Comparison of ENCODE assay signal across 2 cellular contexts in the genomic region with DNA sequence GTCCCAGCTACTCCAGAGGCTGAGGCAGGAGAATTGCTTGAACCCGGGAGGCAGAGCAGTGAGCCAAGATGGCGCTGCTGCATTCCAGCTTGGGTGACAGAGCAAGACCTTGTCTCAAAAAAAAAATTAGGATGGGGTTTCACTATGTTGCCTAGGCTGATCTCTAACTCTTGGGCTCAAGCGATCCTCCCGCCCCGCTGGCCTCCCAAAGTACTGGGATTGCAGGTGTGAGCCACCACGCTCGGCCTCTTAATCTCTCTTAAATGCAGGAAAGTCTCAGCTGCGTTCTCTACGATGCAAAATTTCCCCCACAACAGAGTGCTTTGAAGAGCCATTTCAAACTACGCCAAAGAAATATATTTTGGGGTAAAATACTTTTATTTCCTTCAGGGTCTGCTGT.
TF ChIP-seq lines count a peak whose summit lies in the region.

No MANE protein-coding gene starts in this region.

TF ChIP-seq in GM23338, 12 proteins besides CTCF, POLR2A, EP300 and RAD21 (continues in another document):
- TF ChIP-seq ZNF462 (CRISPR knock-in tag; IDR thresholded peaks at IDR 0.05): no peak
- TF ChIP-seq, protein P1, sequence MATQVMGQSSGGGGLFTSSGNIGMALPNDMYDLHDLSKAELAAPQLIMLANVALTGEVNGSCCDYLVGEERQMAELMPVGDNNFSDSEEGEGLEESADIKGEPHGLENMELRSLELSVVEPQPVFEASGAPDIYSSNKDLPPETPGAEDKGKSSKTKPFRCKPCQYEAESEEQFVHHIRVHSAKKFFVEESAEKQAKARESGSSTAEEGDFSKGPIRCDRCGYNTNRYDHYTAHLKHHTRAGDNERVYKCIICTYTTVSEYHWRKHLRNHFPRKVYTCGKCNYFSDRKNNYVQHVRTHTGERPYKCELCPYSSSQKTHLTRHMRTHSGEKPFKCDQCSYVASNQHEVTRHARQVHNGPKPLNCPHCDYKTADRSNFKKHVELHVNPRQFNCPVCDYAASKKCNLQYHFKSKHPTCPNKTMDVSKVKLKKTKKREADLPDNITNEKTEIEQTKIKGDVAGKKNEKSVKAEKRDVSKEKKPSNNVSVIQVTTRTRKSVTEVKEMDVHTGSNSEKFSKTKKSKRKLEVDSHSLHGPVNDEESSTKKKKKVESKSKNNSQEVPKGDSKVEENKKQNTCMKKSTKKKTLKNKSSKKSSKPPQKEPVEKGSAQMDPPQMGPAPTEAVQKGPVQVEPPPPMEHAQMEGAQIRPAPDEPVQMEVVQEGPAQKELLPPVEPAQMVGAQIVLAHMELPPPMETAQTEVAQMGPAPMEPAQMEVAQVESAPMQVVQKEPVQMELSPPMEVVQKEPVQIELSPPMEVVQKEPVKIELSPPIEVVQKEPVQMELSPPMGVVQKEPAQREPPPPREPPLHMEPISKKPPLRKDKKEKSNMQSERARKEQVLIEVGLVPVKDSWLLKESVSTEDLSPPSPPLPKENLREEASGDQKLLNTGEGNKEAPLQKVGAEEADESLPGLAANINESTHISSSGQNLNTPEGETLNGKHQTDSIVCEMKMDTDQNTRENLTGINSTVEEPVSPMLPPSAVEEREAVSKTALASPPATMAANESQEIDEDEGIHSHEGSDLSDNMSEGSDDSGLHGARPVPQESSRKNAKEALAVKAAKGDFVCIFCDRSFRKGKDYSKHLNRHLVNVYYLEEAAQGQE (IDR thresholded peaks at IDR 0.05; ENCODE audit: unreplicated experiment): no peak
- TF ChIP-seq CREB1 (CRISPR knock-in tag; IDR thresholded peaks at IDR 0.05; ENCODE audit: low read depth): no peak
- TF ChIP-seq POLR2AphosphoS5 (IDR thresholded peaks at IDR 0.05; ENCODE audit: low read depth): no peak
- no peak for TF ChIP-seq NANOG (IDR thresholded peaks at IDR 0.05; ENCODE audit: borderline replicate concordance)
- no peak for TF ChIP-seq ETS1 (IDR thresholded peaks at IDR 0.05)
- TF ChIP-seq ZNF331 (CRISPR knock-in tag; IDR thresholded peaks at IDR 0.05; ENCODE audit: low read depth): no peak
- no peak for TF ChIP-seq EZH2phosphoT487 (IDR thresholded peaks at IDR 0.05; ENCODE audit: unreplicated experiment)
- no peak for TF ChIP-seq EZH2 (IDR thresholded peaks at IDR 0.05; ENCODE audit: low read depth, unreplicated experiment)
- no peak for TF ChIP-seq JUNB (IDR thresholded peaks at IDR 0.05; ENCODE audit: unreplicated experiment)

TF ChIP-seq in HepG2, 621 proteins besides CTCF, POLR2A, EP300 and RAD21 (continues in another document):
- TF ChIP-seq ONECUT2 (CRISPR knock-in tag; IDR thresholded peaks at IDR 0.05) (no peak), ZNF460 (CRISPR knock-in tag; IDR thresholded peaks at IDR 0.05; ENCODE audit: borderline replicate concordance) (peak; percentile 87; the same call in 1 of the 2 replicates), TFE3 (CRISPR knock-in tag; IDR thresholded peaks at IDR 0.05) (no peak), MBNL3 (CRISPR knock-in tag; conservative IDR thresholded peaks at IDR 0.05) (no peak), ZBTB46 (CRISPR knock-in tag; IDR thresholded peaks at IDR 0.05; ENCODE audit: borderline replicate concordance) (no peak), HOXD1 (CRISPR knock-in tag; IDR thresholded peaks at IDR 0.05) (no peak), ZNF580 (CRISPR knock-in tag; IDR thresholded peaks at IDR 0.05; ENCODE audit: borderline replicate concordance, low read depth) (no peak), FLYWCH1 (CRISPR knock-in tag; IDR thresholded peaks at IDR 0.05) (no peak), RAD51 (IDR thresholded peaks at IDR 0.05; ENCODE audit: borderline replicate concordance) (no peak), ZNF782 (CRISPR knock-in tag; IDR thresholded peaks at IDR 0.05; ENCODE audit: borderline replicate concordance) (0 out of 2 replicates have a peak, but pooled peaks have one; percentile 74), KLF9 (CRISPR knock-in tag; IDR thresholded peaks at IDR 0.05; ENCODE audit: low read depth) (no peak), ZNF709 (CRISPR knock-in tag; IDR thresholded peaks at IDR 0.05) (no peak), ZKSCAN1 (IDR thresholded peaks at IDR 0.05; ENCODE audit: low read length) (no peak), TP53 (CRISPR knock-in tag; conservative IDR thresholded peaks at IDR 0.05) (no peak), PHF8 (CRISPR knock-in tag; IDR thresholded peaks at IDR 0.05) (no peak), MTA1 (CRISPR knock-in tag; IDR thresholded peaks at IDR 0.05; ENCODE audit: borderline replicate concordance) (no peak), CC2D1A (CRISPR knock-in tag; IDR thresholded peaks at IDR 0.05) (no peak), TBX3 (IDR thresholded peaks at IDR 0.05; ENCODE audit: borderline replicate concordance) (no peak), ZNF530 (CRISPR knock-in tag; IDR thresholded peaks at IDR 0.05; ENCODE audit: low read depth) (no peak), KLF11 (CRISPR knock-in tag; IDR thresholded peaks at IDR 0.05) (no peak), NR3C1 (CRISPR knock-in tag; IDR thresholded peaks at IDR 0.05) (no peak), RXRB (CRISPR knock-in tag; IDR thresholded peaks at IDR 0.05; ENCODE audit: borderline replicate concordance) (no peak), PRDM15 (CRISPR knock-in tag; IDR thresholded peaks at IDR 0.05) (no peak), MAFK (conservative IDR thresholded peaks at IDR 0.05 in 1 of 2, IDR thresholded peaks at IDR 0.05 in 1 of 2; ENCODE audit: low read length in 2 of 2) (no peak), PAWR (CRISPR knock-in tag; IDR thresholded peaks at IDR 0.05; ENCODE audit: borderline replicate concordance) (no peak), PAXIP1 (CRISPR knock-in tag; conservative IDR thresholded peaks at IDR 0.05) (no peak), DR1 (CRISPR knock-in tag; IDR thresholded peaks at IDR 0.05) (no peak), NAIF1 (CRISPR knock-in tag; IDR thresholded peaks at IDR 0.05; ENCODE audit: borderline replicate concordance) (no peak), CENPT (CRISPR knock-in tag; IDR thresholded peaks at IDR 0.05; ENCODE audit: low read depth) (no peak), ZFAT (CRISPR knock-in tag; conservative IDR thresholded peaks at IDR 0.05) (no peak), ZFP36 (IDR thresholded peaks at IDR 0.05; ENCODE audit: borderline replicate concordance, low read depth, low read length, partially characterized antibody) (no peak)
- TF ChIP-seq, protein P2, sequence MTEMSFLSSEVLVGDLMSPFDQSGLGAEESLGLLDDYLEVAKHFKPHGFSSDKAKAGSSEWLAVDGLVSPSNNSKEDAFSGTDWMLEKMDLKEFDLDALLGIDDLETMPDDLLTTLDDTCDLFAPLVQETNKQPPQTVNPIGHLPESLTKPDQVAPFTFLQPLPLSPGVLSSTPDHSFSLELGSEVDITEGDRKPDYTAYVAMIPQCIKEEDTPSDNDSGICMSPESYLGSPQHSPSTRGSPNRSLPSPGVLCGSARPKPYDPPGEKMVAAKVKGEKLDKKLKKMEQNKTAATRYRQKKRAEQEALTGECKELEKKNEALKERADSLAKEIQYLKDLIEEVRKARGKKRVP (CRISPR knock-in tag; IDR thresholded peaks at IDR 0.05): no peak
- TF ChIP-seq, protein P3, sequence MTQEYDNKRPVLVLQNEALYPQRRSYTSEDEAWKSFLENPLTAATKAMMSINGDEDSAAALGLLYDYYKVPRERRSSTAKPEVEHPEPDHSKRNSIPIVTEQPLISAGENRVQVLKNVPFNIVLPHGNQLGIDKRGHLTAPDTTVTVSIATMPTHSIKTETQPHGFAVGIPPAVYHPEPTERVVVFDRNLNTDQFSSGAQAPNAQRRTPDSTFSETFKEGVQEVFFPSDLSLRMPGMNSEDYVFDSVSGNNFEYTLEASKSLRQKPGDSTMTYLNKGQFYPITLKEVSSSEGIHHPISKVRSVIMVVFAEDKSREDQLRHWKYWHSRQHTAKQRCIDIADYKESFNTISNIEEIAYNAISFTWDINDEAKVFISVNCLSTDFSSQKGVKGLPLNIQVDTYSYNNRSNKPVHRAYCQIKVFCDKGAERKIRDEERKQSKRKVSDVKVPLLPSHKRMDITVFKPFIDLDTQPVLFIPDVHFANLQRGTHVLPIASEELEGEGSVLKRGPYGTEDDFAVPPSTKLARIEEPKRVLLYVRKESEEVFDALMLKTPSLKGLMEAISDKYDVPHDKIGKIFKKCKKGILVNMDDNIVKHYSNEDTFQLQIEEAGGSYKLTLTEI (CRISPR knock-in tag; conservative IDR thresholded peaks at IDR 0.05): no peak
- TF ChIP-seq, protein P4, sequence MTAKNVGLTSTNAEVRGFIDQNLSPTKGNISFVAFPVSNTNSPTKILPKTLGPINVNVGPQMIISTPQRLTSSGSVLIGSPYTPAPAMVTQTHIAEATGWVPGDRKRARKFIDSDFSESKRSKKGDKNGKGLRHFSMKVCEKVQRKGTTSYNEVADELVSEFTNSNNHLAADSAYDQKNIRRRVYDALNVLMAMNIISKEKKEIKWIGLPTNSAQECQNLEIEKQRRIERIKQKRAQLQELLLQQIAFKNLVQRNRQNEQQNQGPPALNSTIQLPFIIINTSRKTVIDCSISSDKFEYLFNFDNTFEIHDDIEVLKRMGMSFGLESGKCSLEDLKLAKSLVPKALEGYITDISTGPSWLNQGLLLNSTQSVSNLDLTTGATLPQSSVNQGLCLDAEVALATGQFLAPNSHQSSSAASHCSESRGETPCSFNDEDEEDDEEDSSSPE (CRISPR knock-in tag; IDR thresholded peaks at IDR 0.05): no peak
